Comparison of ENCODE assay signal across 20 cellular contexts in genomic region chr18:24678113-24678512, GRCh38.
"Had no signal": no experiment of that assay in that cellular context is flagged by ENCODE, and none has a peak within 500 bp of the region (broad histone marks: within the 10 kb centered on the region; RNA-seq: fewer than 3 reads in every experiment).

No MANE protein-coding gene starts in this region.

- H3K4me1 ChIP-seq: gastroesophageal sphincter, pancreas, prostate gland, sigmoid colon had no signal

- H3K4me1 Mint-ChIP-seq: central memory CD8-positive, alpha-beta T cell; natural killer cell; stimulated activated naive B cell treated with anti-CD40 and anti-IgM and Interleukin-4, amounts not matched to agents 10 μg/mL and 1 μg/mL and 100 μg/mL, for 72 hours had no signal

- H3K79me2 ChIP-seq: hepatocyte had no signal

- H3K9me3 ChIP-seq: pancreas, prostate gland, sigmoid colon had no signal

- DNase-seq: cortex of kidney; effector CD8-positive, alpha-beta T cell; kidney glomerular epithelial cell; natural killer cell; pancreas; sigmoid colon; stimulated activated CD4-positive, alpha-beta T cell treated with anti-CD3 and anti-CD28 coated beads, Interleukin-2, amount 100 ng/mL, for 24 hours; stimulated activated CD4-positive, alpha-beta T cell treated with anti-CD3 and anti-CD28 coated beads, Interleukin-4, amount 100 ng/mL, for 4 hours; stimulated activated naive B cell treated with anti-CD40 and anti-IgM and Interleukin-4, amounts not matched to agents 10 μg/mL and 1 μg/mL and 100 μg/mL, for 72 hours; stimulated activated naive CD8-positive, alpha-beta T cell treated with anti-CD3 and anti-CD28 coated beads, Interleukin-15, amount 100 ng/mL, for 72 hours had no signal

- H3K9ac ChIP-seq: neural progenitor cell had no signal

- H3K4me2 ChIP-seq: hepatocyte, neural progenitor cell had no signal

- H3K27ac ChIP-seq: gastroesophageal sphincter, hepatocyte, neural progenitor cell, pancreas, prostate gland, sigmoid colon, skin epidermis had no signal

- FAIRE-seq: islet of Langerhans, pancreas, urothelium cell line had no signal

- H3K27ac Mint-ChIP-seq: natural killer cell; neural progenitor cell; stimulated activated naive B cell treated with anti-CD40 and anti-IgM and Interleukin-4, amounts not matched to agents 10 μg/mL and 1 μg/mL and 100 μg/mL, for 72 hours; type B pancreatic cell had no signal

- H3K4me3 ChIP-seq: dorsolateral prefrontal cortex, gastroesophageal sphincter, hepatocyte, neural progenitor cell, pancreas, prostate gland, sigmoid colon, skin epidermis had no signal

- H3K27me3 ChIP-seq: dorsolateral prefrontal cortex, gastroesophageal sphincter, hepatocyte, neural progenitor cell, pancreas, sigmoid colon had no signal

- H3K36me3 Mint-ChIP-seq: natural killer cell; neural progenitor cell; stimulated activated naive B cell treated with anti-CD40 and anti-IgM and Interleukin-4, amounts not matched to agents 10 μg/mL and 1 μg/mL and 100 μg/mL, for 72 hours; type B pancreatic cell had no signal

- H3K36me3 ChIP-seq: gastroesophageal sphincter, neural progenitor cell, pancreas, prostate gland, sigmoid colon had no signal

- H3K9me3 Mint-ChIP-seq: central memory CD8-positive, alpha-beta T cell; natural killer cell; stimulated activated naive B cell treated with anti-CD40 and anti-IgM and Interleukin-4, amounts not matched to agents 10 μg/mL and 1 μg/mL and 100 μg/mL, for 72 hours; stimulated activated naive CD8-positive, alpha-beta T cell treated with anti-CD3 and anti-CD28 coated beads, Interleukin-15, amount 100 ng/mL, for 72 hours had no signal

- ATAC-seq: gastroesophageal sphincter; natural killer cell; pancreas; stimulated activated naive B cell treated with anti-CD40 and anti-IgM and Interleukin-4, amounts not matched to agents 10 μg/mL and 1 μg/mL and 100 μg/mL, for 72 hours; stimulated activated naive CD8-positive, alpha-beta T cell treated with anti-CD3 and anti-CD28 coated beads, Interleukin-15, amount 100 ng/mL, for 72 hours had no signal

- H2AFZ ChIP-seq: hepatocyte, neural progenitor cell had no signal

- H3K4me3 Mint-ChIP-seq: central memory CD8-positive, alpha-beta T cell; natural killer cell; neural progenitor cell; stimulated activated naive B cell treated with anti-CD40 and anti-IgM and Interleukin-4, amounts not matched to agents 10 μg/mL and 1 μg/mL and 100 μg/mL, for 72 hours; stimulated activated naive CD8-positive, alpha-beta T cell treated with anti-CD3 and anti-CD28 coated beads, Interleukin-15, amount 100 ng/mL, for 72 hours; type B pancreatic cell had no signal
